Comparison of ENCODE assay signal across 24 cellular contexts in the genomic region with DNA sequence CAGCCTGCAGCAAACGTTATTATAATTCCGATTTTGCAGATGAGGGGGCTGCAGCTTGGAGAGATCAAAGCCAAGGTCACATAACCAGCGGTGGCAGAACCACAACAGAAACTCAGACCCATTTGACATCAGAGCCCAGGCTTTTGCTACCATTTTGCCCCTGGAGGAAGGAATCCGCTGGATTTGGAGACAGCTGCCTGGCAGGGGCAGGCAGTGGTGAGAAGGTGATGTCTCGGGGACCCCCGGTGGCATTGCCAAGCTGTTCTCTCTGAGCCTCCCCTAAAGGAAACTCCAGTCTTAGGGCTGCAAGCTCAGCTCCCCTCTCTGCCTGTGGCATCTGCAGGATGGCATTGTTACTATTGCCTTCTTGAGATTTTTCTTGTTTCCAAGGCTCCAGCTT. TPM values are rescaled to one million over a fixed set of nuclear protein-coding genes. Genes with fewer than 3 reads are reported as not detected.
"Had no signal": no experiment of that assay in that cellular context is flagged by ENCODE, and none has a peak within 500 bp of the region (broad histone marks: within the 10 kb centered on the region; RNA-seq: fewer than 3 reads in every experiment).

No MANE protein-coding gene starts in this region.

- DNase-seq: activated CD4-positive, alpha-beta memory T cell treated with anti-CD3 and anti-CD28 coated beads, Interleukin-2, amount 10 ng/mL, durations not matched to agents 7 days and 5 days; activated CD4-positive, alpha-beta T cell treated with anti-CD3 and anti-CD28 coated beads for 36 hours; activated CD4-positive, alpha-beta T cell treated with anti-CD3 and anti-CD28 coated beads, Interleukin-2, amount 50 U/mL, for 1 hour; activated gamma-delta T cell treated with Interleukin-2 at 50 U/mL for 16 hours; activated naive CD4-positive, alpha-beta T cell treated with anti-CD3 and anti-CD28 coated beads, Interleukin-2, amount 10 ng/mL, durations not matched to agents 7 days and 5 days; activated naive CD8-positive, alpha-beta T cell treated with anti-CD3 and anti-CD28 coated beads for 36 hours; activated T-cell treated with anti-CD3 and anti-CD28 coated beads, Interleukin-2, amount 50 U/mL, for 72 hours; adrenal gland; caudate nucleus; Karpas-422; MM.1S; NCI-H226; NCI-H526; SIG-M5; T-cell; T-helper 2 cell; T1000 had no signal

- H3K27ac ChIP-seq: adrenal gland, breast epithelium had no signal

- H3K27ac Mint-ChIP-seq: activated CD4-positive, alpha-beta memory T cell treated with anti-CD3 and anti-CD28 coated beads, Interleukin-2, amount 10 ng/mL, durations not matched to agents 7 days and 5 days; activated CD4-positive, alpha-beta T cell treated with anti-CD3 and anti-CD28 coated beads for 36 hours; activated naive CD4-positive, alpha-beta T cell treated with anti-CD3 and anti-CD28 coated beads, Interleukin-2, amount 10 ng/mL, durations not matched to agents 7 days and 5 days; activated naive CD8-positive, alpha-beta T cell treated with anti-CD3 and anti-CD28 coated beads for 36 hours; activated T-cell treated with anti-CD3 and anti-CD28 coated beads, Interleukin-2, amount 50 U/mL, for 72 hours; activated T-helper 2 cell treated with anti-CD3 and anti-CD28 coated beads, Interferon-gamma antibody, Interleukin-2, Interleukin-4, amounts not matched to agents 10 μg/mL and 5 μg/mL and 100 μg/mL, durations not matched to agents 14 hours and 24 hours and 36 hours; T-cell had no signal

- ATAC-seq: activated CD4-positive, alpha-beta T cell treated with anti-CD3 and anti-CD28 coated beads for 36 hours; activated T-cell treated with anti-CD3 and anti-CD28 coated beads, Interleukin-2, amount 50 U/mL, for 72 hours; K562; T-cell had no signal

- H3K4me1 Mint-ChIP-seq: activated CD4-positive, alpha-beta memory T cell treated with anti-CD3 and anti-CD28 coated beads, Interleukin-2, amount 10 ng/mL, durations not matched to agents 7 days and 5 days; activated CD4-positive, alpha-beta T cell treated with anti-CD3 and anti-CD28 coated beads for 36 hours; activated naive CD4-positive, alpha-beta T cell treated with anti-CD3 and anti-CD28 coated beads, Interleukin-2, amount 10 ng/mL, durations not matched to agents 7 days and 5 days; activated naive CD8-positive, alpha-beta T cell treated with anti-CD3 and anti-CD28 coated beads for 36 hours; T-cell had no signal

- H3K4me3 ChIP-seq: adrenal gland, breast epithelium, K562 had no signal

- H3K4me3 Mint-ChIP-seq: activated CD4-positive, alpha-beta memory T cell treated with anti-CD3 and anti-CD28 coated beads, Interleukin-2, amount 10 ng/mL, durations not matched to agents 7 days and 5 days; activated CD4-positive, alpha-beta T cell treated with anti-CD3 and anti-CD28 coated beads for 36 hours; activated naive CD4-positive, alpha-beta T cell treated with anti-CD3 and anti-CD28 coated beads, Interleukin-2, amount 10 ng/mL, durations not matched to agents 7 days and 5 days; activated naive CD8-positive, alpha-beta T cell treated with anti-CD3 and anti-CD28 coated beads for 36 hours; activated T-cell treated with anti-CD3 and anti-CD28 coated beads, Interleukin-2, amount 50 U/mL, for 72 hours; T-cell had no signal

- H3K4me1 ChIP-seq: adrenal gland, breast epithelium had no signal

- H3K36me3 Mint-ChIP-seq: activated naive CD4-positive, alpha-beta T cell treated with anti-CD3 and anti-CD28 coated beads, Interleukin-2, amount 10 ng/mL, durations not matched to agents 7 days and 5 days; activated naive CD8-positive, alpha-beta T cell treated with anti-CD3 and anti-CD28 coated beads for 36 hours; T-cell had no signal

- H3K9me3 ChIP-seq: adrenal gland had no signal

- H3K9me3 Mint-ChIP-seq: activated CD4-positive, alpha-beta memory T cell treated with anti-CD3 and anti-CD28 coated beads, Interleukin-2, amount 10 ng/mL, durations not matched to agents 7 days and 5 days; activated naive CD4-positive, alpha-beta T cell treated with anti-CD3 and anti-CD28 coated beads, Interleukin-2, amount 10 ng/mL, durations not matched to agents 7 days and 5 days; activated T-helper 2 cell treated with anti-CD3 and anti-CD28 coated beads, Interferon-gamma antibody, Interleukin-2, Interleukin-4, amounts not matched to agents 10 μg/mL and 5 μg/mL and 100 μg/mL, durations not matched to agents 14 hours and 24 hours and 36 hours had no signal

- H3K27me3 ChIP-seq: adrenal gland had no signal

- H3K36me3 ChIP-seq: adrenal gland, breast epithelium had no signal

RNA-seq across cellular contexts. Expression of a gene that starts 40.9 kb away (rescaled TPM):
- total RNA-seq: activated CD4-positive, alpha-beta memory T cell treated with anti-CD3 and anti-CD28 coated beads, Interleukin-2, amount 10 ng/mL, durations not matched to agents 7 days and 5 days; activated CD4-positive, alpha-beta T cell treated with anti-CD3 and anti-CD28 coated beads for 36 hours; activated CD8-positive, alpha-beta memory T cell treated with anti-CD3 and anti-CD28 coated beads for 36 hours; activated naive CD8-positive, alpha-beta T cell treated with anti-CD3 and anti-CD28 coated beads for 36 hours; activated T-cell treated with anti-CD3 and anti-CD28 coated beads, Interleukin-2, amount 50 U/mL, for 72 hours; activated T-helper 2 cell treated with anti-CD3 and anti-CD28 coated beads, Interferon-gamma antibody, Interleukin-2, Interleukin-4, amounts not matched to agents 10 μg/mL and 5 μg/mL and 100 μg/mL, durations not matched to agents 14 hours and 24 hours and 36 hours; adrenal gland; breast epithelium; K562; NCI-H460; OCI-LY7; RPMI7951; T-cell had no signal
- polyA plus RNA-seq: adrenal gland, K562 had no signal
